In genomic region chr21:37452222-37452621, GRCh38 we compare ENCODE assay signal across 10 cellular contexts.
DNase-seq lines count a peak whose midpoint lies in the region; ATAC-seq, FAIRE-seq and TF ChIP-seq lines count a peak whose summit lies in the region.
"Had no signal": no experiment of that assay in that cellular context is flagged by ENCODE, and none has a peak within 500 bp of the region (broad histone marks: within the 10 kb centered on the region; RNA-seq: fewer than 3 reads in every experiment).

No MANE protein-coding gene starts in this region.

- H3K36me3 ChIP-seq in suprapubic skin = no peaks in the 10 kb centered on the region

- no peaks in the 10 kb centered on the region for H3K9me3 Mint-ChIP-seq in effector memory CD8-positive, alpha-beta T cell
- no peaks in the 10 kb centered on the region for H3K9me3 Mint-ChIP-seq in natural killer cell
- H3K9me3 Mint-ChIP-seq: stimulated activated naive CD8-positive, alpha-beta T cell treated with anti-CD3 and anti-CD28 coated beads, Interleukin-15, Interleukin-2, amounts not matched to agents 100 ng/mL and 50 ng/mL, for 24 hours had no signal

- no peaks in the 10 kb centered on the region for H3K27me3 Mint-ChIP-seq in effector memory CD8-positive, alpha-beta T cell
- H3K27me3 Mint-ChIP-seq in natural killer cell (ENCODE audit: low read depth in 2 of 2) = no peaks in the 10 kb centered on the region
- H3K27me3 Mint-ChIP-seq: stimulated activated naive CD8-positive, alpha-beta T cell treated with anti-CD3 and anti-CD28 coated beads, Interleukin-15, Interleukin-2, amounts not matched to agents 100 ng/mL and 50 ng/mL, for 24 hours had no signal

- H3K27ac Mint-ChIP-seq in effector memory CD8-positive, alpha-beta T cell = peak overlapping the region; percentile 7 to 63
- H3K27ac Mint-ChIP-seq in natural killer cell = peak overlapping the region; percentile 12 to 39

- ATAC-seq in effector memory CD8-positive, alpha-beta T cell (replicated peaks) = peak; percentile 54
- peak in 2 of 3 donors; percentile 25 to 47 for ATAC-seq in natural killer cell
- no peak for ATAC-seq in HG03460 (IDR thresholded peaks at IDR 0.05; ENCODE audit: unreplicated experiment)

- WGBS in suprapubic skin = 12% methylated on average over 4 of the region's 4 CpGs

- no peak overlapping the region for H3K4me3 ChIP-seq in suprapubic skin

- in situ Hi-C loops in ACHN (cut with HindIII; ENCODE audit: low pct_ligation_motif_present, low pct_unique_long_range_greater_than_20kb, low sequenced_read_pairs) = no loop called here

- H3K4me1 ChIP-seq in suprapubic skin = peaks cover 45% of the 10 kb centered on the region

- no peak overlapping the region for H3K4me3 Mint-ChIP-seq in effector memory CD8-positive, alpha-beta T cell
- peak overlapping the region; percentile 7 for H3K4me3 Mint-ChIP-seq in natural killer cell
- H3K4me3 Mint-ChIP-seq: stimulated activated naive CD8-positive, alpha-beta T cell treated with anti-CD3 and anti-CD28 coated beads, Interleukin-15, Interleukin-2, amounts not matched to agents 100 ng/mL and 50 ng/mL, for 24 hours had no signal

- no peak overlapping the region for H3K27ac ChIP-seq in suprapubic skin

- H3K36me3 Mint-ChIP-seq in effector memory CD8-positive, alpha-beta T cell (ENCODE audit: insufficient read depth) = peaks cover 5% of the 10 kb centered on the region
- H3K36me3 Mint-ChIP-seq in natural killer cell = no peaks in the 10 kb centered on the region

- no peak for FAIRE-seq in HTR-8/SVneo (lab: Jason Lieb, UNC)
- FAIRE-seq: G401.6 had no signal

- peaks cover 53 to 75% of the 10 kb centered on the region in 2 donors for H3K4me1 Mint-ChIP-seq in effector memory CD8-positive, alpha-beta T cell (ENCODE audit: low read depth in 2 of 2)
- H3K4me1 Mint-ChIP-seq in natural killer cell = peaks cover 68 to 78% of the 10 kb centered on the region in 2 donors

- DNase-seq in ACHN (peak; percentile 87), HTR-8/SVneo (ENCODE audit: insufficient read length, low spot score) (peak; percentile 65), natural killer cell (no peak), suprapubic skin (ENCODE audit: low spot score in 2 of 2) (no peak), SHP77 (lab: John Stamatoyannopoulos, UW) (no peak), NCI-H2171 (lab: John Stamatoyannopoulos, UW) (no peak)
- no peak for DNase-seq in effector memory CD8-positive, alpha-beta T cell

- intact Hi-C loops in natural killer cell (cut with micrococcal nuclease) = no loop called here

- TF ChIP-seq EP300 in suprapubic skin (IDR thresholded peaks at IDR 0.05) = no peak

- no peak for TF ChIP-seq CTCF in natural killer cell (IDR thresholded peaks at IDR 0.05)
- no peak for TF ChIP-seq CTCF in suprapubic skin (IDR thresholded peaks at IDR 0.05)

- no peaks in the 10 kb centered on the region for H3K27me3 ChIP-seq in suprapubic skin

- no peak for TF ChIP-seq POLR2A in suprapubic skin (IDR thresholded peaks at IDR 0.05)

- H3K9me3 ChIP-seq in suprapubic skin = no peaks in the 10 kb centered on the region

Comparison
In these comparisons a context has a peak if more than half of its experiments do, and no peak if none do; other contexts are left out.
1. DNase-seq: peak in ACHN (single experiment) and HTR-8/SVneo (single experiment); none in effector memory CD8-positive, alpha-beta T cell (0 of 3), natural killer cell (single experiment), suprapubic skin (0 of 2), SHP77 (0 of 2) and NCI-H2171 (single experiment).